In genomic region chr10:4867520-4868356, GRCh38 we compare ENCODE assay signal across 1 cellular context.
A peak's percentile ranks its signal among the peaks of the same experiment; 100 is the strongest.
TF ChIP-seq lines count a peak whose summit lies in the region.

No MANE protein-coding gene starts in this region.

TF ChIP-seq in K562, 482 proteins besides CTCF, POLR2A, EP300 and RAD21 (continued from another document and continues in another):
- TF ChIP-seq ZNF324 (CRISPR knock-in tag; IDR thresholded peaks at IDR 0.05) (no peak; the same call in 1 of the 2 replicates), TARDBP (IDR thresholded peaks at IDR 0.05) (no peak), CBX8 (IDR thresholded peaks at IDR 0.05; ENCODE audit: borderline replicate concordance, extremely low read depth, low read depth, low read length, poor library complexity, severe bottlenecking) (no peak), SRF (CRISPR knock-in tag; IDR thresholded peaks at IDR 0.05) (peak in 1 of 2 experiments; percentile 61; a peak in 1 of 4 replicates), E2F8 (IDR thresholded peaks at IDR 0.05; ENCODE audit: low read depth, partially characterized antibody) (peak; percentile 56), SIX5 (IDR thresholded peaks at IDR 0.05; ENCODE audit: borderline replicate concordance in 1 of 2, insufficient read depth in 1 of 2, low read depth in 1 of 2, low read length in 2 of 2) (no peak), HSF4 (CRISPR knock-in tag; IDR thresholded peaks at IDR 0.05; ENCODE audit: borderline replicate concordance) (no peak), PPARD (CRISPR knock-in tag; IDR thresholded peaks at IDR 0.05) (no peak), MLLT1 (IDR thresholded peaks at IDR 0.05) (peak in 1 of 2 experiments; percentile 58; a peak in 2 of 4 replicates), ETV5 (CRISPR knock-in tag; IDR thresholded peaks at IDR 0.05; ENCODE audit: low read depth) (peak; percentile 76), ZNF431 (CRISPR knock-in tag; IDR thresholded peaks at IDR 0.05) (0 out of 2 replicates have a peak, but pooled peaks have one; percentile 58), FOS (IDR thresholded peaks at IDR 0.05; ENCODE audit: extremely low read depth, insufficient read length) (peak; percentile 51), MECOM (CRISPR knock-in tag; IDR thresholded peaks at IDR 0.05) (no peak), FOXO4 (CRISPR knock-in tag; IDR thresholded peaks at IDR 0.05) (no peak), POLR2H (tag; IDR thresholded peaks at IDR 0.05; ENCODE audit: low read depth) (peak; percentile 39; the same call in 1 of the 2 replicates), SIRT6 (IDR thresholded peaks at IDR 0.05; ENCODE audit: low read depth, low read length) (no peak), FIP1L1 (IDR thresholded peaks at IDR 0.05; ENCODE audit: low read depth, low read length, poor library complexity, severe bottlenecking) (no peak), ZNF444 (CRISPR knock-in tag; IDR thresholded peaks at IDR 0.05) (no peak), MTA3 (IDR thresholded peaks at IDR 0.05; ENCODE audit: borderline replicate concordance) (peak; percentile 95), ZC3H4 (CRISPR knock-in tag; IDR thresholded peaks at IDR 0.05; ENCODE audit: borderline replicate concordance) (no peak), BACH1 (tag; IDR thresholded peaks at IDR 0.05) (no peak), DIDO1 (tag; IDR thresholded peaks at IDR 0.05; ENCODE audit: low read depth) (no peak), ETV6 (IDR thresholded peaks at IDR 0.05; ENCODE audit: borderline replicate concordance in 1 of 2, low read depth in 2 of 2, low read length in 1 of 2) (0 out of 4 replicates have a peak, but pooled peaks of 1 of the 2 experiments have one; percentile 68), ETV6 (CRISPR knock-in tag; IDR thresholded peaks at IDR 0.05; ENCODE audit: borderline replicate concordance) (no peak), ZNF766 (CRISPR knock-in tag; conservative IDR thresholded peaks at IDR 0.05) (no peak), ZNF384 (IDR thresholded peaks at IDR 0.05; ENCODE audit: low read depth, low read length) (no peak), PRPF4 (IDR thresholded peaks at IDR 0.05; ENCODE audit: insufficient read depth, low read depth, low read length, poor library complexity, severe bottlenecking) (no peak), RCOR1 (IDR thresholded peaks at IDR 0.05; ENCODE audit: borderline replicate concordance in 1 of 2, low read depth in 2 of 2, low read length in 2 of 2) (peak; percentile 91 to 97), SAFB (IDR thresholded peaks at IDR 0.05; ENCODE audit: borderline replicate concordance, low read depth, low read length) (no peak), ZKSCAN3 (CRISPR knock-in tag; IDR thresholded peaks at IDR 0.05) (no peak), SNAPC5 (CRISPR knock-in tag; IDR thresholded peaks at IDR 0.05) (no peak), U2AF2 (optimal IDR thresholded peaks at IDR 0.05; ENCODE audit: low read depth, low read length) (no peak)
- TF ChIP-seq, protein P1, sequence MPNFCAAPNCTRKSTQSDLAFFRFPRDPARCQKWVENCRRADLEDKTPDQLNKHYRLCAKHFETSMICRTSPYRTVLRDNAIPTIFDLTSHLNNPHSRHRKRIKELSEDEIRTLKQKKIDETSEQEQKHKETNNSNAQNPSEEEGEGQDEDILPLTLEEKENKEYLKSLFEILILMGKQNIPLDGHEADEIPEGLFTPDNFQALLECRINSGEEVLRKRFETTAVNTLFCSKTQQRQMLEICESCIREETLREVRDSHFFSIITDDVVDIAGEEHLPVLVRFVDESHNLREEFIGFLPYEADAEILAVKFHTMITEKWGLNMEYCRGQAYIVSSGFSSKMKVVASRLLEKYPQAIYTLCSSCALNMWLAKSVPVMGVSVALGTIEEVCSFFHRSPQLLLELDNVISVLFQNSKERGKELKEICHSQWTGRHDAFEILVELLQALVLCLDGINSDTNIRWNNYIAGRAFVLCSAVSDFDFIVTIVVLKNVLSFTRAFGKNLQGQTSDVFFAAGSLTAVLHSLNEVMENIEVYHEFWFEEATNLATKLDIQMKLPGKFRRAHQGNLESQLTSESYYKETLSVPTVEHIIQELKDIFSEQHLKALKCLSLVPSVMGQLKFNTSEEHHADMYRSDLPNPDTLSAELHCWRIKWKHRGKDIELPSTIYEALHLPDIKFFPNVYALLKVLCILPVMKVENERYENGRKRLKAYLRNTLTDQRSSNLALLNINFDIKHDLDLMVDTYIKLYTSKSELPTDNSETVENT (CRISPR knock-in tag; IDR thresholded peaks at IDR 0.05): no peak
- TF ChIP-seq, protein P2, sequence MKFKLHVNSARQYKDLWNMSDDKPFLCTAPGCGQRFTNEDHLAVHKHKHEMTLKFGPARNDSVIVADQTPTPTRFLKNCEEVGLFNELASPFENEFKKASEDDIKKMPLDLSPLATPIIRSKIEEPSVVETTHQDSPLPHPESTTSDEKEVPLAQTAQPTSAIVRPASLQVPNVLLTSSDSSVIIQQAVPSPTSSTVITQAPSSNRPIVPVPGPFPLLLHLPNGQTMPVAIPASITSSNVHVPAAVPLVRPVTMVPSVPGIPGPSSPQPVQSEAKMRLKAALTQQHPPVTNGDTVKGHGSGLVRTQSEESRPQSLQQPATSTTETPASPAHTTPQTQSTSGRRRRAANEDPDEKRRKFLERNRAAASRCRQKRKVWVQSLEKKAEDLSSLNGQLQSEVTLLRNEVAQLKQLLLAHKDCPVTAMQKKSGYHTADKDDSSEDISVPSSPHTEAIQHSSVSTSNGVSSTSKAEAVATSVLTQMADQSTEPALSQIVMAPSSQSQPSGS (CRISPR knock-in tag; IDR thresholded peaks at IDR 0.05): no peak
- TF ChIP-seq, protein P3, sequence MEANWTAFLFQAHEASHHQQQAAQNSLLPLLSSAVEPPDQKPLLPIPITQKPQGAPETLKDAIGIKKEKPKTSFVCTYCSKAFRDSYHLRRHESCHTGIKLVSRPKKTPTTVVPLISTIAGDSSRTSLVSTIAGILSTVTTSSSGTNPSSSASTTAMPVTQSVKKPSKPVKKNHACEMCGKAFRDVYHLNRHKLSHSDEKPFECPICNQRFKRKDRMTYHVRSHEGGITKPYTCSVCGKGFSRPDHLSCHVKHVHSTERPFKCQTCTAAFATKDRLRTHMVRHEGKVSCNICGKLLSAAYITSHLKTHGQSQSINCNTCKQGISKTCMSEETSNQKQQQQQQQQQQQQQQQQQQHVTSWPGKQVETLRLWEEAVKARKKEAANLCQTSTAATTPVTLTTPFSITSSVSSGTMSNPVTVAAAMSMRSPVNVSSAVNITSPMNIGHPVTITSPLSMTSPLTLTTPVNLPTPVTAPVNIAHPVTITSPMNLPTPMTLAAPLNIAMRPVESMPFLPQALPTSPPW (CRISPR knock-in tag; IDR thresholded peaks at IDR 0.05): peak; percentile 32; the same call in 1 of the 2 replicates
- TF ChIP-seq, protein P4, sequence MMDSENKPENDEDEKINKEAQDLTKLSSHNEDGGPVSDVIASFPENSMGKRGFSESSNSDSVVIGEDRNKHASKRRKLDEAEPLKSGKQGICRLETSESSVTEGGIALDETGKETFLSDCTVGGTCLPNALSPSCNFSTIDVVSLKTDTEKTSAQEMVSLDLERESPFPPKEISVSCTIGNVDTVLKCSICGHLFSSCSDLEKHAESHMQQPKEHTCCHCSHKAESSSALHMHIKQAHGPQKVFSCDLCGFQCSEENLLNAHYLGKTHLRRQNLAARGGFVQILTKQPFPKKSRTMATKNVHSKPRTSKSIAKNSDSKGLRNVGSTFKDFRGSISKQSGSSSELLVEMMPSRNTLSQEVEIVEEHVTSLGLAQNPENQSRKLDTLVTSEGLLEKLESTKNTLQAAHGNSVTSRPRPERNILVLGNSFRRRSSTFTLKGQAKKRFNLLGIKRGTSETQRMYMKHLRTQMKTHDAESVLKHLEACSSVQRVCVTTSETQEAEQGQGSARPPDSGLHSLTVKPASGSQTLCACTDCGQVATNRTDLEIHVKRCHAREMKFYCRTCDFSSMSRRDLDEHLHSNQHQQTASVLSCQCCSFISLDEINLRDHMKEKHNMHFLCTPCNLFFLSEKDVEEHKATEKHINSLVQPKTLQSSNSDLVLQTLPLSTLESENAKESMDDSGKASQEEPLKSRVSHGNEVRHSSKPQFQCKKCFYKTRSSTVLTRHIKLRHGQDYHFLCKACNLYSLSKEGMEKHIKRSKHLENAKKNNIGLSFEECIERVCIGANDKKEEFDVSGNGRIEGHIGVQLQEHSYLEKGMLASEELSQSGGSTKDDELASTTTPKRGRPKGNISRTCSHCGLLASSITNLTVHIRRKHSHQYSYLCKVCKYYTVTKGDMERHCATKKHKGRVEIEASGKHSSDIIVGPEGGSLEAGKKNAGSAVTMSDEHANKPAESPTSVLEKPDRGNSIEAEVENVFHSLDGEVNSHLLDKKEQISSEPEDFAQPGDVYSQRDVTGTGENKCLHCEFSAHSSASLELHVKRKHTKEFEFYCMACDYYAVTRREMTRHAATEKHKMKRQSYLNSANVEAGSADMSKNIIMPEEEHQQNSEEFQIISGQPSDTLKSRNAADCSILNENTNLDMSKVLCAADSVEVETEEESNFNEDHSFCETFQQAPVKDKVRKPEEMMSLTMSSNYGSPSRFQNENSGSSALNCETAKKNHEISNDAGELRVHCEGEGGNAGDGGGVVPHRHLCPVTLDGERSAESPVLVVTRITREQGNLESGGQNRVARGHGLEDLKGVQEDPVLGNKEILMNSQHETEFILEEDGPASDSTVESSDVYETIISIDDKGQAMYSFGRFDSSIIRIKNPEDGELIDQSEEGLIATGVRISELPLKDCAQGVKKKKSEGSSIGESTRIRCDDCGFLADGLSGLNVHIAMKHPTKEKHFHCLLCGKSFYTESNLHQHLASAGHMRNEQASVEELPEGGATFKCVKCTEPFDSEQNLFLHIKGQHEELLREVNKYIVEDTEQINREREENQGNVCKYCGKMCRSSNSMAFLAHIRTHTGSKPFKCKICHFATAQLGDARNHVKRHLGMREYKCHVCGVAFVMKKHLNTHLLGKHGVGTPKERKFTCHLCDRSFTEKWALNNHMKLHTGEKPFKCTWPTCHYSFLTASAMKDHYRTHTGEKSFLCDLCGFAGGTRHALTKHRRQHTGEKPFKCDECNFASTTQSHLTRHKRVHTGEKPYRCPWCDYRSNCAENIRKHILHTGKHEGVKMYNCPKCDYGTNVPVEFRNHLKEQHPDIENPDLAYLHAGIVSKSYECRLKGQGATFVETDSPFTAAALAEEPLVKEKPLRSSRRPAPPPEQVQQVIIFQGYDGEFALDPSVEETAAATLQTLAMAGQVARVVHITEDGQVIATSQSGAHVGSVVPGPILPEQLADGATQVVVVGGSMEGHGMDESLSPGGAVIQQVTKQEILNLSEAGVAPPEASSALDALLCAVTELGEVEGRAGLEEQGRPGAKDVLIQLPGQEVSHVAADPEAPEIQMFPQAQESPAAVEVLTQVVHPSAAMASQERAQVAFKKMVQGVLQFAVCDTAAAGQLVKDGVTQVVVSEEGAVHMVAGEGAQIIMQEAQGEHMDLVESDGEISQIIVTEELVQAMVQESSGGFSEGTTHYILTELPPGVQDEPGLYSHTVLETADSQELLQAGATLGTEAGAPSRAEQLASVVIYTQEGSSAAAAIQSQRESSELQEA (IDR thresholded peaks at IDR 0.05; ENCODE audit: low read depth): no peak
- TF ChIP-seq, protein P5, sequence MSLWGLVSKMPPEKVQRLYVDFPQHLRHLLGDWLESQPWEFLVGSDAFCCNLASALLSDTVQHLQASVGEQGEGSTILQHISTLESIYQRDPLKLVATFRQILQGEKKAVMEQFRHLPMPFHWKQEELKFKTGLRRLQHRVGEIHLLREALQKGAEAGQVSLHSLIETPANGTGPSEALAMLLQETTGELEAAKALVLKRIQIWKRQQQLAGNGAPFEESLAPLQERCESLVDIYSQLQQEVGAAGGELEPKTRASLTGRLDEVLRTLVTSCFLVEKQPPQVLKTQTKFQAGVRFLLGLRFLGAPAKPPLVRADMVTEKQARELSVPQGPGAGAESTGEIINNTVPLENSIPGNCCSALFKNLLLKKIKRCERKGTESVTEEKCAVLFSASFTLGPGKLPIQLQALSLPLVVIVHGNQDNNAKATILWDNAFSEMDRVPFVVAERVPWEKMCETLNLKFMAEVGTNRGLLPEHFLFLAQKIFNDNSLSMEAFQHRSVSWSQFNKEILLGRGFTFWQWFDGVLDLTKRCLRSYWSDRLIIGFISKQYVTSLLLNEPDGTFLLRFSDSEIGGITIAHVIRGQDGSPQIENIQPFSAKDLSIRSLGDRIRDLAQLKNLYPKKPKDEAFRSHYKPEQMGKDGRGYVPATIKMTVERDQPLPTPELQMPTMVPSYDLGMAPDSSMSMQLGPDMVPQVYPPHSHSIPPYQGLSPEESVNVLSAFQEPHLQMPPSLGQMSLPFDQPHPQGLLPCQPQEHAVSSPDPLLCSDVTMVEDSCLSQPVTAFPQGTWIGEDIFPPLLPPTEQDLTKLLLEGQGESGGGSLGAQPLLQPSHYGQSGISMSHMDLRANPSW (CRISPR knock-in tag; IDR thresholded peaks at IDR 0.05): no peak
